Comparison of ENCODE assay signal across 34 cellular contexts in the genomic region with DNA sequence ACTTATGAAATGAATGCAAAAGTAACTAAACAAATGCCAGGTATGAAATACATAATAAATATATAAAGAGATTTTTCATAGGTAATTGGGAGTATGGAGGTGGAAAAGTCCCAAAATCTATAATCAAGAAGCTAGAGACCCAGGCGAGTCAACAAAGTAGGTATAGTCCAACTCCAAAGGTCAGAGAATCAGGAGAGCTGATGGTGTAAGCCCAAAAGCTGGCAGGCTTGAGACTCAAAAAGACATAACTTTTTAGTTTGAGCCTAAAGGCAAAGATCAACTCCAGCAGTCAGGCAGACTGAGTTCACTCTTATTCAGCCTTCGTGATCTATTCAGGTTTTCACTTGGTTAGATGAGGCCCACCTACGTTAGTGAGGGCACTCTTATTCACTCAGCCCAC.
"Had no signal": no experiment of that assay in that cellular context is flagged by ENCODE, and none has a peak within 500 bp of the region (broad histone marks: within the 10 kb centered on the region; RNA-seq: fewer than 3 reads in every experiment).

No MANE protein-coding gene starts in this region.

- H3K4me1 ChIP-seq: adrenal gland, ascending aorta, body of pancreas, breast epithelium had no signal

- DNase-seq: activated effector memory CD4-positive, alpha-beta T cell treated with anti-CD3 and anti-CD28 coated beads, Interleukin-2, amount 50 U/mL, for 16 hours; activated effector memory CD4-positive, alpha-beta T cell treated with Interleukin-2 at 50 U/mL for 16 hours; activated gamma-delta T cell; activated gamma-delta T cell treated with Interleukin-2 at 50 U/mL for 16 hours; activated naive CD4-positive, alpha-beta T cell; activated naive CD4-positive, alpha-beta T cell treated with anti-CD3 and anti-CD28 coated beads for 36 hours; activated naive CD4-positive, alpha-beta T cell treated with anti-CD3 and anti-CD28 coated beads, Interleukin-2, amount 10 ng/mL, durations not matched to agents 7 days and 5 days; activated naive CD4-positive, alpha-beta T cell treated with anti-CD3 and anti-CD28 coated beads, Interleukin-2, amount 50 U/mL, for 16 hours; activated naive CD4-positive, alpha-beta T cell treated with Interleukin-2 at 50 U/mL for 16 hours; activated naive CD8-positive, alpha-beta T cell treated with anti-CD3 and anti-CD28 coated beads for 36 hours; activated naive CD8-positive, alpha-beta T cell treated with anti-CD3 and anti-CD28 coated beads, Interleukin-2, amount 10 ng/mL, durations not matched to agents 7 days and 5 days; activated naive CD8-positive, alpha-beta T cell treated with anti-CD3 and anti-CD28 coated beads, Interleukin-2, amount 50 U/mL, for 24 hours; activated T-cell treated with anti-CD3 and anti-CD28 coated beads, Interleukin-2, amount 50 U/mL, for 1 hour; activated T-cell treated with anti-CD3 and anti-CD28 coated beads, Interleukin-2, amount 50 U/mL, for 24 hours; activated T-cell treated with anti-CD3 and anti-CD28 coated beads, Interleukin-2, amount 50 U/mL, for 4 hours; activated T-cell treated with anti-CD3 and anti-CD28 coated beads, Interleukin-2, amount 50 U/mL, for 48 hours; activated T-cell treated with anti-CD3 and anti-CD28 coated beads, Interleukin-2, amount 50 U/mL, for 72 hours; adrenal gland; amniotic stem cell; amygdala; anterior cingulate cortex; aorta; body of pancreas; brain microvascular endothelial cell; caudate nucleus; central memory CD4-positive, alpha-beta T cell; cerebellar nuclear complex had no signal

- FAIRE-seq: astrocyte, bronchial epithelial cell had no signal

- H3K9me3 ChIP-seq: adrenal gland, body of pancreas, breast epithelium had no signal

- H3K4me3 ChIP-seq: adrenal gland, ascending aorta, body of pancreas, breast epithelium, cardiac muscle cell had no signal

- H3K36me3 ChIP-seq: adrenal gland, ascending aorta, brain microvascular endothelial cell, breast epithelium, cardiac muscle cell had no signal

- H3K27ac ChIP-seq: adrenal gland, ascending aorta, body of pancreas, brain microvascular endothelial cell, breast epithelium, cardiac muscle cell had no signal

- ATAC-seq: activated naive CD4-positive, alpha-beta T cell treated with anti-CD3 and anti-CD28 coated beads, Interleukin-2, amount 50 U/mL, for 72 hours; activated naive CD8-positive, alpha-beta T cell treated with anti-CD3 and anti-CD28 coated beads, Interleukin-2, amount 50 U/mL, for 24 hours; activated T-cell treated with anti-CD3 and anti-CD28 coated beads, Interleukin-2, amount 50 U/mL, for 4 hours; activated T-cell treated with anti-CD3 and anti-CD28 coated beads, Interleukin-2, amount 50 U/mL, for 72 hours; activated T-helper 17 cell treated with anti-CD3 and anti-CD28 coated beads, Interleukin-2, amount 50 U/mL, for 72 hours; body of pancreas had no signal

- H3K27me3 ChIP-seq: adrenal gland, ascending aorta, body of pancreas, brain microvascular endothelial cell, breast epithelium, cardiac muscle cell had no signal
